In genomic region chr7:117902314-117902889, GRCh38 we compare ENCODE assay signal across 17 cellular contexts. TPM values are rescaled to one million over a fixed set of nuclear protein-coding genes. Genes with fewer than 3 reads are reported as not detected.
"Had no signal": no experiment of that assay in that cellular context is flagged by ENCODE, and none has a peak within 500 bp of the region (broad histone marks: within the 10 kb centered on the region; RNA-seq: fewer than 3 reads in every experiment).

No MANE protein-coding gene starts in this region.

- ATAC-seq: foreskin keratinocyte, gastroesophageal sphincter, heart left ventricle, left cardiac atrium, left lung, left ventricle myocardium superior, lower lobe of right lung, mucosa of descending colon had no signal

- H3K9me3 ChIP-seq: esophagus muscularis mucosa, gastroesophageal sphincter, heart left ventricle, left lung, lower lobe of right lung, mucosa of descending colon had no signal

- H3K27ac ChIP-seq: coronary artery, dorsolateral prefrontal cortex, esophagus muscularis mucosa, foreskin keratinocyte, gastroesophageal sphincter, heart left ventricle, left lung, lower lobe of right lung had no signal

- H3K4me3 ChIP-seq: coronary artery, dorsolateral prefrontal cortex, esophagus muscularis mucosa, gastroesophageal sphincter, heart left ventricle, left lung, lower lobe of right lung, mucosa of descending colon had no signal

- H3K36me3 ChIP-seq: esophagus muscularis mucosa, gastroesophageal sphincter, heart left ventricle, left lung, lower lobe of right lung had no signal

- DNase-seq: dermis blood vessel endothelial cell; dorsolateral prefrontal cortex; effector CD4-positive, alpha-beta T cell; effector memory CD4-positive, alpha-beta T cell; foreskin keratinocyte; heart left ventricle; hippocampal formation; left cardiac atrium; left lung; left ventricle myocardium superior; lower lobe of right lung; mesenchymal stem cell; mucosa of descending colon had no signal

- H3K4me1 ChIP-seq: esophagus muscularis mucosa, foreskin keratinocyte, gastroesophageal sphincter, heart left ventricle, left lung, lower lobe of right lung had no signal

- H3K27me3 ChIP-seq: dorsolateral prefrontal cortex, esophagus muscularis mucosa, gastroesophageal sphincter, heart left ventricle, left lung had no signal

RNA-seq across cellular contexts. Expression of gene CTTNBP2, which starts 29.2 kb away (rescaled TPM):
- total RNA-seq: lung microvascular endothelial cell had no signal
